8 cellular contexts compared by ENCODE assay signal in genomic region chr18:51110073-51110797, GRCh38.
DNase-seq lines count a peak whose midpoint lies in the region; ATAC-seq and TF ChIP-seq lines count a peak whose summit lies in the region.

No MANE protein-coding gene starts in this region.

- ATAC-seq in GM18909 (IDR thresholded peaks at IDR 0.05; ENCODE audit: poor library complexity, unreplicated experiment) (peak; percentile 87), HG03135 (IDR thresholded peaks at IDR 0.05; ENCODE audit: unreplicated experiment) (peak; percentile 74)

- no peaks in the 10 kb centered on the region for H3K36me3 ChIP-seq in uterus

- intact Hi-C loops in head of caudate nucleus (cut with DNase I) (no loop called here), posterior vena cava (cut with DNase I) (no loop called here), uterus (cut with DNase I; ENCODE audit: low total_unique reads) (no loop called here)

- no peaks in the 10 kb centered on the region for H3K4me1 ChIP-seq in uterus

- peak overlapping the region; percentile 12; the same call in 1 of the 2 replicates for H3K4me3 ChIP-seq in AG09309 (ENCODE audit: control insufficient read depth, low read depth, low read length)
- no peak overlapping the region for H3K4me3 ChIP-seq in uterus

- H3K9me3 ChIP-seq in uterus: no peaks in the 10 kb centered on the region

- DNase-seq in AG09309 (ENCODE audit: low read depth) (no peak), RPMI7951 (ENCODE audit: low read depth) (peak; percentile 10), activated gamma-delta T cell treated with Interleukin-2 at 50 U/mL for 16 hours (peak; percentile 59), head of caudate nucleus (peak; percentile 43 to 90 (median 74)), posterior vena cava (ENCODE audit: low spot score) (peak; percentile 91), uterus (peak; percentile 18 to 37)

- H3K27ac ChIP-seq in uterus: no peak overlapping the region

- no peaks in the 10 kb centered on the region for H3K27me3 ChIP-seq in uterus

- no peak for TF ChIP-seq POLR2A in uterus (IDR thresholded peaks at IDR 0.05)

- TF ChIP-seq CTCF in AG09309 (IDR thresholded peaks at IDR 0.05; ENCODE audit: control insufficient read depth, insufficient read depth, low read depth, low read length, missing control alignments) (peak; percentile 98), uterus (IDR thresholded peaks at IDR 0.05) (peak; percentile 79 to 88 (median 84))
